8 cellular contexts compared by ENCODE assay signal in the genomic region with DNA sequence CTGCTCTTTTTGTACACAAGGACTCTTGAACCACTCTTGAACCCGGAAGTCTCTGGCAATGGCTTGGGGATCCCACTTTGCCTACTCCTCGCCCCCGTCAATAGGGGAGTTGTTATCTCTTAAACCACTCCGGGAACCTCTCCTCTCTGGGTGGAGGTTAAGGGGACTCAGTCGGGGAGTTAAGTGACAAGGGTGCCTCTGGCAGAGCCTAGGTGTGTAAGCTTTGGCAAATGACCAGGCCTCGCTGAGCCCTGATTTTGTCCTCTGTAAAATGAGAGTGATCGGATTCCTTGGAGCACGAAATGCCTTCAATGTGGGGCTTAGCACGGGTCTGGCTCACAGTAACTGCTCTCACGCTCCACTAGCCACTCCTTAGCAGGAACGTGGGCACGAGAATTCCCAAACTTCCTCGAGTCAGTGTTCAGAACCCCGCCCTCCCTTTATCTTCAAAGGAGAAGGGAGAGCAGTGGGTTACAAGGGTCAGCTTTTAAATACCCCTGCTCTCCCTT.
DNase-seq lines count a peak whose midpoint lies in the region; ATAC-seq lines count a peak whose summit lies in the region.

No MANE protein-coding gene starts in this region.

- DNase-seq in T-helper 2 cell treated with Interferon-gamma antibody and Interleukin-4, amounts not matched to agents 5 μg/mL and 100 μg/mL, for 36 hours (ENCODE audit: low spot score) = no peak
- no peak for DNase-seq in T-helper 2 cell
- no peak for DNase-seq in activated T-helper 2 cell treated with anti-CD3 and anti-CD28 coated beads, Interferon-gamma antibody, Interleukin-2, Interleukin-4, amounts not matched to agents 10 μg/mL and 5 μg/mL and 100 μg/mL, durations not matched to agents 14 hours and 24 hours and 36 hours (ENCODE audit: low spot score)
- DNase-seq in left colon = peak; percentile 52 to 67
- DNase-seq in superior temporal gyrus (ENCODE audit: extremely low spot score) = peak; percentile 48
- DNase-seq in occipital lobe (lab: John Stamatoyannopoulos, UW) = no peak
- DNase-seq in stimulated activated CD8-positive, alpha-beta memory T cell treated with anti-CD3 and anti-CD28 coated beads, Interleukin-4, amount 100 ng/mL, for 48 hours = no peak

- ATAC-seq in left colon (peak; percentile 65), HG03520 (IDR thresholded peaks at IDR 0.05; ENCODE audit: unreplicated experiment) (no peak)

- intact Hi-C loops in activated T-helper 2 cell treated with anti-CD3 and anti-CD28 coated beads, Interferon-gamma antibody, Interleukin-2, Interleukin-4, amounts not matched to agents 10 μg/mL and 5 μg/mL and 100 μg/mL, durations not matched to agents 14 hours and 24 hours and 36 hours (cut with micrococcal nuclease) = loop anchor here (1.0 to 10.0 kb wide), 3 partner anchors 179 to 609 kb away; a partner anchor contains a TSS
- intact Hi-C loops in left colon (cut with DNase I, micrococcal nuclease) = loop anchor here in 1 of 2 donors (5.0 to 10.0 kb wide), 3 partner anchors 342 to 607 kb away; a partner anchor contains a TSS

- H3K4me1 Mint-ChIP-seq in T-helper 2 cell treated with Interferon-gamma antibody and Interleukin-4, amounts not matched to agents 5 μg/mL and 100 μg/mL, for 36 hours (ENCODE audit: low read depth) = peaks cover 21% of the 10 kb centered on the region
- peaks cover 26% of the 10 kb centered on the region for H3K4me1 Mint-ChIP-seq in activated T-helper 2 cell treated with anti-CD3 and anti-CD28 coated beads, Interferon-gamma antibody, Interleukin-2, Interleukin-4, amounts not matched to agents 10 μg/mL and 5 μg/mL and 100 μg/mL, durations not matched to agents 14 hours and 24 hours and 36 hours (ENCODE audit: low read depth)

- H3K27ac Mint-ChIP-seq in T-helper 2 cell treated with Interferon-gamma antibody and Interleukin-4, amounts not matched to agents 5 μg/mL and 100 μg/mL, for 36 hours = no peak overlapping the region
- peak overlapping the region; percentile 26 for H3K27ac Mint-ChIP-seq in activated T-helper 2 cell treated with anti-CD3 and anti-CD28 coated beads, Interferon-gamma antibody, Interleukin-2, Interleukin-4, amounts not matched to agents 10 μg/mL and 5 μg/mL and 100 μg/mL, durations not matched to agents 14 hours and 24 hours and 36 hours

- peaks cover 9% of the 10 kb centered on the region for H3K27me3 Mint-ChIP-seq in T-helper 2 cell treated with Interferon-gamma antibody and Interleukin-4, amounts not matched to agents 5 μg/mL and 100 μg/mL, for 36 hours (ENCODE audit: low read depth)
- H3K27me3 Mint-ChIP-seq in activated T-helper 2 cell treated with anti-CD3 and anti-CD28 coated beads, Interferon-gamma antibody, Interleukin-2, Interleukin-4, amounts not matched to agents 10 μg/mL and 5 μg/mL and 100 μg/mL, durations not matched to agents 14 hours and 24 hours and 36 hours (ENCODE audit: low read depth) = peaks cover 4% of the 10 kb centered on the region

- peak overlapping the region; percentile 77 for H3K4me3 Mint-ChIP-seq in T-helper 2 cell treated with Interferon-gamma antibody and Interleukin-4, amounts not matched to agents 5 μg/mL and 100 μg/mL, for 36 hours
- H3K4me3 Mint-ChIP-seq in activated T-helper 2 cell treated with anti-CD3 and anti-CD28 coated beads, Interferon-gamma antibody, Interleukin-2, Interleukin-4, amounts not matched to agents 10 μg/mL and 5 μg/mL and 100 μg/mL, durations not matched to agents 14 hours and 24 hours and 36 hours (ENCODE audit: low read depth) = peak overlapping the region; percentile 76

- H3K36me3 Mint-ChIP-seq in T-helper 2 cell treated with Interferon-gamma antibody and Interleukin-4, amounts not matched to agents 5 μg/mL and 100 μg/mL, for 36 hours (ENCODE audit: low read depth) = no peaks in the 10 kb centered on the region
- no peaks in the 10 kb centered on the region for H3K36me3 Mint-ChIP-seq in activated T-helper 2 cell treated with anti-CD3 and anti-CD28 coated beads, Interferon-gamma antibody, Interleukin-2, Interleukin-4, amounts not matched to agents 10 μg/mL and 5 μg/mL and 100 μg/mL, durations not matched to agents 14 hours and 24 hours and 36 hours (ENCODE audit: low read depth)

- no peaks in the 10 kb centered on the region for H3K9me3 Mint-ChIP-seq in T-helper 2 cell treated with Interferon-gamma antibody and Interleukin-4, amounts not matched to agents 5 μg/mL and 100 μg/mL, for 36 hours
- H3K9me3 Mint-ChIP-seq in activated T-helper 2 cell treated with anti-CD3 and anti-CD28 coated beads, Interferon-gamma antibody, Interleukin-2, Interleukin-4, amounts not matched to agents 10 μg/mL and 5 μg/mL and 100 μg/mL, durations not matched to agents 14 hours and 24 hours and 36 hours = no peaks in the 10 kb centered on the region

Comparison
In these comparisons a context has a peak if more than half of its experiments do, and no peak if none do; other contexts are left out.
1. DNase-seq: peak in left colon (2 of 2) and superior temporal gyrus (single experiment); none in T-helper 2 cell treated with Interferon-gamma antibody and Interleukin-4, amounts not matched to agents 5 μg/mL and 100 μg/mL, for 36 hours (single experiment), T-helper 2 cell (0 of 5), activated T-helper 2 cell treated with anti-CD3 and anti-CD28 coated beads, Interferon-gamma antibody, Interleukin-2, Interleukin-4, amounts not matched to agents 10 μg/mL and 5 μg/mL and 100 μg/mL, durations not matched to agents 14 hours and 24 hours and 36 hours (single experiment), occipital lobe (single experiment) and stimulated activated CD8-positive, alpha-beta memory T cell treated with anti-CD3 and anti-CD28 coated beads, Interleukin-4, amount 100 ng/mL, for 48 hours (single experiment).